Comparison of ENCODE assay signal across 16 cellular contexts in the genomic region with DNA sequence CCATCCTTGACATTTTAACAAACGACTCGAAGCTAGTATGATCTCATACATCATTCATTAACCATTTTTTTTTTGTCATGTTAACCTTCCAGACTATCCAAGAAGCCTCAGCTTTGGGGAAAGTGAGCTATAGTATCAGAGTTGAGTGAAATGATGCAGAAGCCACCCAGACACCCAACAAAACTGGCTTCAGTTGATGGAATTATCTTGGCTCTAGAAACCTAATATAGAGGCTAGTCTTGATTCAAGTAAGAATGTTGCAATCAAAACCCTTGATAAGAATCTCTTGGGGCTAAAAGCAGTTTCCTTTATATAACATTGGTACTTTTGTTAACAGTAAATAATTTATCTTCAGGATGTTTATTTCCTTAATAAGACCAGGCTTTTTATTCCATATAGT.
"Had no signal": no experiment of that assay in that cellular context is flagged by ENCODE, and none has a peak within 500 bp of the region (broad histone marks: within the 10 kb centered on the region; RNA-seq: fewer than 3 reads in every experiment).

No MANE protein-coding gene starts in this region.

- H3K4me1 ChIP-seq: ascending aorta, breast epithelium had no signal

- H3K4me3 ChIP-seq: ascending aorta, breast epithelium had no signal

- H3K9me3 ChIP-seq: ascending aorta, breast epithelium had no signal

- ATAC-seq: left lobe of liver had no signal

- H3K36me3 ChIP-seq: breast epithelium had no signal

- DNase-seq: activated B cell treated with CpG ODN at 0.5 μM for 24 hours; activated CD4-positive, alpha-beta memory T cell treated with anti-CD3 and anti-CD28 coated beads for 36 hours; activated CD4-positive, alpha-beta T cell treated with anti-CD3 and anti-CD28 coated beads for 4 hours; activated naive CD4-positive, alpha-beta T cell treated with Interleukin-2 at 50 U/mL for 16 hours; cerebellar nuclear complex; cortex of kidney; hippocampal formation; occipital lobe; retina; stimulated activated CD4-positive, alpha-beta T cell treated with anti-CD3 and anti-CD28 coated beads, Interleukin-12 subunit alpha, Interleukin-12 subunit beta, amount 100 ng/mL, for 4 hours; stimulated activated CD4-positive, alpha-beta T cell treated with anti-CD3 and anti-CD28 coated beads, Interleukin-1b, Interleukin-23, amount 100 ng/mL, for 48 hours; stimulated activated CD8-positive, alpha-beta memory T cell treated with anti-CD3 and anti-CD28 coated beads, Interleukin-4, amount 100 ng/mL, for 48 hours; stimulated activated naive CD4-positive, alpha-beta T cell had no signal
